Comparison of ENCODE assay signal across 8 cellular contexts in the genomic region with DNA sequence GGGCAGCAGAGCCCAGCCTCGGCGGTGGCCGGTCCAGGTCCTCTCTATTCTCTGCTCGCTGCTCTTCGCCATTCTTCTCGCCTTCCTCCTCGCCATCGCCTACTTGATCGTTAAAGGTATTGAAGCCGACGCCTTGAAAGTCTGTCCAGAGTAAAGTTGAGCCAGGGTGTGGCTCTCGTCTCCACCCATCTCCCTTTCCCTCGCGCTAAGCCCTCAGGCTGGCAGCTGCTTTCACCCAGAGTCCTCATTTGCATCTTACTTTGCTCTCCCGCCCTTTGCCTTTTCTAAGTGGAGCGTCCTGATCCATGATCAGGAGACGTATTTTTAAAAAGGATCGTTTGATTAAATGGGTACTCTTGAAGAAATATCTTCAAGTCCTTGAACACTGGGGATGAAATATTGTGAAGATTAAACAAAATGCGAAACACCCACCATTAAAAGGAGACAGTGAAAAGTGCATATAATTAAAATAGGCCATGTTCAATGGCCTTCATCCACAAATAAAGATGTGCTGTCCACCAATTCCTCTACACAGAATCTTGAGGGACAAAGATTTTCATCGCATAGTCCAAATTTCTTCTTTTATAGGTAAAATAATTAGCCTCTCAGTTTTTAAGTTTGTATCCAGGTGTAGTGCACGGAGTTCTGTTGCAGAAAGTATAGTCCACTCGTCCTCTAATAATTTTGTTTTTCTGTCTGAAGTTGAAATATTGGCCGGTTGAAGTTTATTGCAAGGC. TPM values are rescaled to one million over a fixed set of nuclear protein-coding genes. Genes with fewer than 3 reads are reported as not detected.
DNase-seq lines count a peak whose midpoint lies in the region; ATAC-seq, FAIRE-seq and TF ChIP-seq lines count a peak whose summit lies in the region.

No MANE protein-coding gene starts in this region.

- 2 to 3% methylated on average over 23 of the region's 23 CpGs for WGBS in body of pancreas, 2 donors

- H3K4me1 ChIP-seq in HUES48 (ENCODE audit: control insufficient read depth, insufficient read depth, low read length) = peaks cover 13% of the 10 kb centered on the region
- peaks cover 30% of the 10 kb centered on the region for H3K4me1 ChIP-seq in body of pancreas
- H3K4me1 ChIP-seq in keratinocyte (ENCODE audit: control insufficient read depth, extremely low read depth, insufficient read depth, low read length) = peaks cover 17% of the 10 kb centered on the region
- peaks cover 0 to 37% (median 31%) of the 10 kb centered on the region in 5 donors for H3K4me1 ChIP-seq in subcutaneous abdominal adipose tissue (ENCODE audit: control insufficient read depth in 5 of 5, insufficient read depth in 5 of 5, low read length in 5 of 5)

- peaks cover 42% of the 10 kb centered on the region for H3K36me3 Mint-ChIP-seq in activated CD4-positive, alpha-beta T cell treated with anti-CD3 and anti-CD28 coated beads for 36 hours (ENCODE audit: low read depth)

- dilution Hi-C loops in keratinocyte (cut with MboI; ENCODE audit: extremely low pct_ligation_motif_present, low sequenced_read_pairs) = no loop called here

- intact Hi-C loops in activated CD4-positive, alpha-beta T cell treated with anti-CD3 and anti-CD28 coated beads for 36 hours (cut with DNase I, micrococcal nuclease) = loop anchor here (1.0 to 5.0 kb wide), 7 partner anchors 25 to 1432 kb away; a partner anchor contains a TSS
- intact Hi-C loops in body of pancreas (cut with DNase I) = no loop called here

- H3K27ac ChIP-seq in HUES48 (ENCODE audit: low read depth, low read length) (peak overlapping the region; percentile 99), body of pancreas (peak overlapping the region; percentile 88 to 99 (median 98)), keratinocyte (ENCODE audit: control insufficient read depth, insufficient read depth, low read length) (peak overlapping the region; percentile 80), subcutaneous abdominal adipose tissue (ENCODE audit: low read depth, low read length) (peak overlapping the region; percentile 95)

- H3K27me3 Mint-ChIP-seq in activated CD4-positive, alpha-beta T cell treated with anti-CD3 and anti-CD28 coated beads for 36 hours = no peaks in the 10 kb centered on the region

- ATAC-seq in activated CD4-positive, alpha-beta T cell treated with anti-CD3 and anti-CD28 coated beads for 36 hours = no peak
- peak; percentile 22 for ATAC-seq in GM21619 (IDR thresholded peaks at IDR 0.05; ENCODE audit: unreplicated experiment)
- no peak for ATAC-seq in body of pancreas

- H3K9me1 ChIP-seq in keratinocyte (ENCODE audit: control insufficient read depth, extremely low read depth, insufficient read depth, low read length) = no peaks in the 10 kb centered on the region

- H3K9me3 ChIP-seq in HUES48 (ENCODE audit: control insufficient read depth, insufficient read depth, low read length) (no peaks in the 10 kb centered on the region), body of pancreas (no peaks in the 10 kb centered on the region), keratinocyte (ENCODE audit: control insufficient read depth, low read depth, low read length) (no peaks in the 10 kb centered on the region), subcutaneous abdominal adipose tissue (ENCODE audit: control insufficient read depth in 5 of 5, low read length in 5 of 5) (no peaks in the 10 kb centered on the region)

- no peaks in the 10 kb centered on the region for H3K9me3 Mint-ChIP-seq in activated CD4-positive, alpha-beta T cell treated with anti-CD3 and anti-CD28 coated beads for 36 hours (ENCODE audit: low read depth)

- no peak for TF ChIP-seq POLR2A in body of pancreas (IDR thresholded peaks at IDR 0.05)

- peaks cover 46% of the 10 kb centered on the region for H3K36me3 ChIP-seq in HUES48 (ENCODE audit: control insufficient read depth, insufficient read depth, low read length)
- peaks cover 0 to 3% of the 10 kb centered on the region in 2 donors for H3K36me3 ChIP-seq in body of pancreas (replicated peaks in 1 of 2; ENCODE audit: insufficient read depth in 1 of 2, low read depth in 2 of 2)
- peaks cover 0 to 9% of the 10 kb centered on the region in 2 experiments for H3K36me3 ChIP-seq in keratinocyte (ENCODE audit: control insufficient read depth in 2 of 2, extremely low read depth in 1 of 2, insufficient read depth in 2 of 2, low read length in 2 of 2)
- peaks cover 0 to 7% (median 6%) of the 10 kb centered on the region in 5 donors for H3K36me3 ChIP-seq in subcutaneous abdominal adipose tissue (ENCODE audit: control insufficient read depth in 5 of 5, insufficient read depth in 5 of 5, low read length in 5 of 5)

- H3K79me2 ChIP-seq in keratinocyte (ENCODE audit: control insufficient read depth, insufficient read depth, low read length) = peaks cover 58% of the 10 kb centered on the region

- H3K27ac Mint-ChIP-seq in activated CD4-positive, alpha-beta T cell treated with anti-CD3 and anti-CD28 coated beads for 36 hours = peak overlapping the region; percentile 99

- CTCF ChIA-PET in activated CD4-positive, alpha-beta T cell treated with anti-CD3 and anti-CD28 coated beads for 36 hours (lab: Charles Lee) = interaction anchor here (0.6 kb wide), 1 partner anchor 298 kb away, joined by 3 read pairs; no protein-coding TSS in a partner anchor

- no peak for DNase-seq in activated CD4-positive, alpha-beta T cell treated with anti-CD3 and anti-CD28 coated beads for 36 hours
- DNase-seq in activated CD4-positive, alpha-beta T cell treated with anti-CD3 and anti-CD28 coated beads for 4 hours = no peak
- DNase-seq in NOMO-1 treated with dmso at 0.1 percent for 144 hours (lab: John Stamatoyannopoulos, UW; ENCODE audit: unreplicated experiment) (peak; percentile 64), body of pancreas (no peak), keratinocyte (ENCODE audit: low read depth, low spot score) (no peak)

- H2AFZ ChIP-seq in keratinocyte (ENCODE audit: control insufficient read depth, low read length) = peak overlapping the region; percentile 93

- FAIRE-seq in keratinocyte (lab: Jason Lieb, UNC) = peak; percentile 77

- peak overlapping the region; percentile 98 for H3K9ac ChIP-seq in HUES48 (ENCODE audit: low read depth, low read length)
- peak overlapping the region; percentile 99 for H3K9ac ChIP-seq in keratinocyte (ENCODE audit: control insufficient read depth, extremely low read depth, insufficient read depth, low read length)
- H3K9ac ChIP-seq in subcutaneous abdominal adipose tissue (ENCODE audit: low read length in 5 of 5) = peak overlapping the region; percentile 44 to 99 (median 95)

- H3K4me3 ChIP-seq in HUES48 (ENCODE audit: low read depth, low read length) = peak overlapping the region; percentile 99
- peak overlapping the region; percentile 67 to 97 for H3K4me3 ChIP-seq in body of pancreas
- peak overlapping the region; percentile 68 to 99 (median 98) for H3K4me3 ChIP-seq in keratinocyte (ENCODE audit: control insufficient read depth in 2 of 3, extremely low read depth in 1 of 3, insufficient read depth in 2 of 3, low read depth in 1 of 3, low read length in 3 of 3)
- peak overlapping the region; percentile 93 to 100 (median 98) for H3K4me3 ChIP-seq in subcutaneous abdominal adipose tissue (ENCODE audit: low read depth in 1 of 5, low read length in 5 of 5)

- no peaks in the 10 kb centered on the region for H3K27me3 ChIP-seq in HUES48 (ENCODE audit: control insufficient read depth, insufficient read depth, low read length)
- H3K27me3 ChIP-seq in body of pancreas = no peaks in the 10 kb centered on the region
- H3K27me3 ChIP-seq in keratinocyte (ENCODE audit: control insufficient read depth, extremely low read depth, insufficient read depth, low read length) = no peaks in the 10 kb centered on the region
- no peaks in the 10 kb centered on the region for H3K27me3 ChIP-seq in subcutaneous abdominal adipose tissue (ENCODE audit: control insufficient read depth in 5 of 5, insufficient read depth in 4 of 5, low read length in 5 of 5)

- TF ChIP-seq CTCF in body of pancreas (IDR thresholded peaks at IDR 0.05) (no peak), keratinocyte (optimal IDR thresholded peaks at IDR 0.05 in 1 of 3, IDR thresholded peaks at IDR 0.05 in 1 of 3, conservative IDR thresholded peaks at IDR 0.05 in 1 of 3; ENCODE audit: extremely low read depth in 1 of 3, insufficient read depth in 2 of 3, low read length in 3 of 3) (no peak)

- H4K20me1 ChIP-seq in keratinocyte (ENCODE audit: control insufficient read depth, extremely low read depth, insufficient read depth, low read length) = peaks cover 3% of the 10 kb centered on the region

- POLR2A ChIA-PET in activated CD4-positive, alpha-beta T cell treated with anti-CD3 and anti-CD28 coated beads for 36 hours (lab: Charles Lee) = interaction anchor here (0.5 kb wide), 1 partner anchor 20 kb away, joined by 4 read pairs; no protein-coding TSS in a partner anchor

- H3K4me3 Mint-ChIP-seq in activated CD4-positive, alpha-beta T cell treated with anti-CD3 and anti-CD28 coated beads for 36 hours = peak overlapping the region; percentile 99

- peak overlapping the region; percentile 88 for H3K4me2 ChIP-seq in keratinocyte (ENCODE audit: control insufficient read depth, extremely low read depth, insufficient read depth, low read depth, low read length)

- peaks cover 62% of the 10 kb centered on the region for H3K4me1 Mint-ChIP-seq in activated CD4-positive, alpha-beta T cell treated with anti-CD3 and anti-CD28 coated beads for 36 hours

RNA-seq across cellular contexts. Expression of a gene that starts 0.7 kb away (rescaled TPM):
- 10 to 100 TPM; 21.8 to 36.8 TPM for total RNA-seq in activated CD4-positive, alpha-beta T cell treated with anti-CD3 and anti-CD28 coated beads for 36 hours
- total RNA-seq in body of pancreas = 10 to 100 TPM in 1 of 2 donors, 1 to 10 TPM in 1; 8.3 to 12.2 TPM
- polyA plus RNA-seq in keratinocyte = 21.9 to 52.5 TPM (median 41.4 TPM) in 3 replicates
- polyA plus RNA-seq in keratinocyte (2011; ENCODE audit: low read depth) = 11.1 TPM
- polyA plus RNA-seq in keratinocyte (2011; cell fraction: cytosol; rRNA removed) = 29.6 and 35.9 TPM in 2 replicates
- 35.2 and 57.2 TPM in 2 replicates for polyA plus RNA-seq in keratinocyte (2011; cell fraction: nucleus; rRNA removed)
- polyA plus RNA-seq in keratinocyte (2012; ENCODE audit: low replicate concordance) = 9.5 and 11.9 TPM in 2 replicates
- polyA minus RNA-seq in keratinocyte = 7.2 to 22.6 TPM (median 13.1 TPM) in 3 replicates
- polyA minus RNA-seq in keratinocyte (2011; cell fraction: cytosol; rRNA and poly(A)+ RNA removed) = 8.8 TPM
- 6.5 and 12.3 TPM in 2 replicates for polyA minus RNA-seq in keratinocyte (2011; cell fraction: nucleus; rRNA and poly(A)+ RNA removed)

RNA-seq across cellular contexts. Expression of a gene that starts 1.8 kb away (rescaled TPM):
- 100 to 1,000 TPM; 145 to 152 TPM for total RNA-seq in activated CD4-positive, alpha-beta T cell treated with anti-CD3 and anti-CD28 coated beads for 36 hours
- total RNA-seq in body of pancreas = 10 to 100 TPM; 38.9 to 52.7 TPM
- 85.9 to 121 TPM (median 104 TPM) in 3 replicates for polyA plus RNA-seq in keratinocyte
- polyA plus RNA-seq in keratinocyte (2011; ENCODE audit: low read depth) = 196 TPM
- polyA plus RNA-seq in keratinocyte (2011; cell fraction: cytosol; rRNA removed) = 66.0 and 102 TPM in 2 replicates
- 125 and 128 TPM in 2 replicates for polyA plus RNA-seq in keratinocyte (2011; cell fraction: nucleus; rRNA removed)
- 57.4 and 75.8 TPM in 2 replicates for polyA plus RNA-seq in keratinocyte (2012; ENCODE audit: low replicate concordance)
- polyA minus RNA-seq in keratinocyte = 287 to 471 TPM (median 376 TPM) in 3 replicates
- polyA minus RNA-seq in keratinocyte (2011; cell fraction: cytosol; rRNA and poly(A)+ RNA removed) = 90.9 TPM
- polyA minus RNA-seq in keratinocyte (2011; cell fraction: nucleus; rRNA and poly(A)+ RNA removed) = 123 and 182 TPM in 2 replicates
